21 cellular contexts compared by ENCODE assay signal in genomic region chr9:103245369-103245768, GRCh38.
A peak's percentile ranks its signal among the peaks of the same experiment; 100 is the strongest.
DNase-seq lines count a peak whose midpoint lies in the region; ATAC-seq and TF ChIP-seq lines count a peak whose summit lies in the region.
"Had no signal": no experiment of that assay in that cellular context is flagged by ENCODE, and none has a peak within 500 bp of the region (broad histone marks: within the 10 kb centered on the region; RNA-seq: fewer than 3 reads in every experiment).

No MANE protein-coding gene starts in this region.

- no peak overlapping the region for H3K4me3 ChIP-seq in LNCaP clone FGC (ENCODE audit: low read depth, low read length)
- H3K4me3 ChIP-seq: esophagus muscularis mucosa, transverse colon had no signal

- TF ChIP-seq CTCF in LNCaP clone FGC (IDR thresholded peaks at IDR 0.05; ENCODE audit: control insufficient read depth, extremely low read depth, insufficient read depth): no peak
- no peak for TF ChIP-seq CTCF in WTC11 (IDR thresholded peaks at IDR 0.05)

- H3K27ac Mint-ChIP-seq in WTC11: no peak overlapping the region
- no peak overlapping the region for H3K27ac Mint-ChIP-seq in T-helper 17 cell
- H3K27ac Mint-ChIP-seq: CD4-positive, CD25-positive, alpha-beta regulatory T cell; nephron progenitor cell; stimulated activated naive CD8-positive, alpha-beta T cell treated with anti-CD3 and anti-CD28 coated beads, Interleukin-15, Interleukin-2, amounts not matched to agents 100 ng/mL and 50 ng/mL, for 24 hours had no signal

- DNase-seq in DMS53 (lab: John Stamatoyannopoulos, UW) (peak; percentile 75), LNCaP clone FGC (ENCODE audit: low read depth) (peak; percentile 17), NCI-H510A (lab: John Stamatoyannopoulos, UW) (peak; percentile 39), WTC11 (ENCODE audit: low spot score) (no peak), T-helper 17 cell (no peak), putamen (ENCODE audit: low spot score) (no peak), pons (ENCODE audit: low spot score) (no peak)
- DNase-seq in stimulated activated CD4-positive, alpha-beta T cell treated with anti-CD3 and anti-CD28 coated beads, Interleukin-4, amount 100 ng/mL, for 1 hour: no peak
- DNase-seq: activated CD4-positive, alpha-beta T cell treated with anti-CD3 and anti-CD28 coated beads, Interleukin-2, amount 50 U/mL, for 1 hour; activated CD8-positive, alpha-beta memory T cell treated with anti-CD3 and anti-CD28 coated beads, Interleukin-2, amount 50 U/mL, for 4 hours; activated effector memory CD4-positive, alpha-beta T cell treated with anti-CD3 and anti-CD28 coated beads, Interleukin-2, amount 50 U/mL, for 16 hours; amygdala; CD4-positive, CD25-positive, alpha-beta regulatory T cell; NCI-H1694 treated with DMSO at 0.1 percent for 48 hours; nephron progenitor cell; RPMI8226; SW 1271; transverse colon had no signal

- no peaks in the 10 kb centered on the region for H3K36me3 Mint-ChIP-seq in WTC11
- H3K36me3 Mint-ChIP-seq in T-helper 17 cell (ENCODE audit: low read depth): no peaks in the 10 kb centered on the region
- H3K36me3 Mint-ChIP-seq: CD4-positive, CD25-positive, alpha-beta regulatory T cell had no signal

- H3K27me3 Mint-ChIP-seq in WTC11 (ENCODE audit: low read depth) (no peaks in the 10 kb centered on the region), T-helper 17 cell (no peaks in the 10 kb centered on the region)
- H3K27me3 Mint-ChIP-seq: CD4-positive, CD25-positive, alpha-beta regulatory T cell; stimulated activated naive CD8-positive, alpha-beta T cell treated with anti-CD3 and anti-CD28 coated beads, Interleukin-15, Interleukin-2, amounts not matched to agents 100 ng/mL and 50 ng/mL, for 24 hours had no signal

- POLR2A ChIA-PET in WTC11 (lab: Charles Lee): no interaction called here

- peaks cover 30% of the 10 kb centered on the region for H3K4me1 Mint-ChIP-seq in WTC11
- no peaks in the 10 kb centered on the region for H3K4me1 Mint-ChIP-seq in T-helper 17 cell
- H3K4me1 Mint-ChIP-seq: CD4-positive, CD25-positive, alpha-beta regulatory T cell; nephron progenitor cell had no signal

- CTCF ChIA-PET in WTC11 (lab: Charles Lee): no interaction called here

- ATAC-seq in WTC11 (peak; percentile 57; the same call in 1 of the 2 replicates), T-helper 17 cell (no peak)
- ATAC-seq: left lobe of liver had no signal

- H3K4me3 Mint-ChIP-seq in WTC11: no peak overlapping the region
- H3K4me3 Mint-ChIP-seq in T-helper 17 cell: no peak overlapping the region
- H3K4me3 Mint-ChIP-seq: CD4-positive, CD25-positive, alpha-beta regulatory T cell; nephron progenitor cell; stimulated activated naive CD8-positive, alpha-beta T cell treated with anti-CD3 and anti-CD28 coated beads, Interleukin-15, Interleukin-2, amounts not matched to agents 100 ng/mL and 50 ng/mL, for 24 hours had no signal

- no peaks in the 10 kb centered on the region for H3K9me3 ChIP-seq in T-helper 17 cell (ENCODE audit: control insufficient read depth, low read length, poor library complexity, severe bottlenecking)
- H3K9me3 ChIP-seq: esophagus muscularis mucosa, transverse colon had no signal

- peaks cover under 1% of the 10 kb centered on the region; the same call in 1 of the 2 replicates for H3K9me3 Mint-ChIP-seq in WTC11
- H3K9me3 Mint-ChIP-seq: nephron progenitor cell had no signal

TF ChIP-seq in WTC11, 78 proteins besides CTCF, POLR2A, EP300 and RAD21 (continues in another document):
- TF ChIP-seq GTF2I (CRISPR knock-in tag; conservative IDR thresholded peaks at IDR 0.05) (no peak), STAT6 (CRISPR knock-in tag; conservative IDR thresholded peaks at IDR 0.05; ENCODE audit: low read depth) (no peak), CREB1 (CRISPR knock-in tag; IDR thresholded peaks at IDR 0.05) (no peak), ZNF416 (CRISPR knock-in tag; IDR thresholded peaks at IDR 0.05) (no peak), ZNF425 (CRISPR knock-in tag; conservative IDR thresholded peaks at IDR 0.05) (no peak), AFF4 (CRISPR knock-in tag; IDR thresholded peaks at IDR 0.05; ENCODE audit: borderline replicate concordance) (no peak), ZMAT4 (CRISPR knock-in tag; IDR thresholded peaks at IDR 0.05) (no peak), TCF7 (CRISPR knock-in tag; IDR thresholded peaks at IDR 0.05; ENCODE audit: low read depth) (no peak), SMAD3 (CRISPR knock-in tag; IDR thresholded peaks at IDR 0.05; ENCODE audit: borderline replicate concordance) (no peak), FOXK1 (CRISPR knock-in tag; IDR thresholded peaks at IDR 0.05) (no peak), ZNF317 (CRISPR knock-in tag; IDR thresholded peaks at IDR 0.05; ENCODE audit: borderline replicate concordance, low read depth) (no peak)

Comparison
In these comparisons a context has a peak if more than half of its experiments do, and no peak if none do; other contexts are left out.
1. DNase-seq: peak in DMS53 (single experiment), LNCaP clone FGC (single experiment) and NCI-H510A (single experiment); none in WTC11 (single experiment), stimulated activated CD4-positive, alpha-beta T cell treated with anti-CD3 and anti-CD28 coated beads, Interleukin-4, amount 100 ng/mL, for 1 hour (single experiment), T-helper 17 cell (0 of 3), putamen (single experiment) and pons (single experiment).